Comparison of ENCODE assay signal across 16 cellular contexts in genomic region chr3:177069514-177070329, GRCh38.
A peak's percentile ranks its signal among the peaks of the same experiment; 100 is the strongest.
DNase-seq lines count a peak whose midpoint lies in the region; ATAC-seq and TF ChIP-seq lines count a peak whose summit lies in the region.
"Had no signal": no experiment of that assay in that cellular context is flagged by ENCODE, and none has a peak within 500 bp of the region (broad histone marks: within the 10 kb centered on the region; RNA-seq: fewer than 3 reads in every experiment).

No MANE protein-coding gene starts in this region.

- intact Hi-C loops in Calu3 (cut with micrococcal nuclease; ENCODE audit: unreplicated experiment) = no loop called here

- H3K36me3 Mint-ChIP-seq in Calu3 (ENCODE audit: insufficient read depth, unreplicated experiment) (no peaks in the 10 kb centered on the region), T-helper 17 cell (ENCODE audit: low read depth) (no peaks in the 10 kb centered on the region)
- peaks cover 4 to 16% (median 5%) of the 10 kb centered on the region in 3 donors for H3K36me3 Mint-ChIP-seq in CD8-positive, alpha-beta memory T cell

- no peaks in the 10 kb centered on the region for H3K27me3 Mint-ChIP-seq in Calu3 (ENCODE audit: unreplicated experiment)
- no peaks in the 10 kb centered on the region for H3K27me3 Mint-ChIP-seq in T-helper 17 cell
- H3K27me3 Mint-ChIP-seq in CD8-positive, alpha-beta memory T cell = no peaks in the 10 kb centered on the region
- H3K27me3 Mint-ChIP-seq: activated B cell treated with CpG ODN at 0.5 μM for 24 hours had no signal

- CTCF ChIA-PET in Calu3 (lab: Charles Lee) = interaction anchor here (0.6 to 0.9 kb wide), 2 partner anchors 130 to 289 kb away, joined by 3 to 4 read pairs; no protein-coding TSS in a partner anchor
- CTCF ChIA-PET in CD8-positive, alpha-beta memory T cell (lab: Charles Lee) = no interaction called here

- 0 out of 2 replicates have a peak overlapping the region, but pooled peaks have one; percentile 25 for H3K27ac ChIP-seq in ACC112 (ENCODE audit: low read depth, low read length)
- no peak overlapping the region for H3K27ac ChIP-seq in CD8-positive, alpha-beta memory T cell (ENCODE audit: low read depth, low read length)

- H3K4me1 Mint-ChIP-seq in Calu3 (ENCODE audit: low read depth, unreplicated experiment) (peaks cover 9% of the 10 kb centered on the region), T-helper 17 cell (peaks cover 34% of the 10 kb centered on the region)
- peaks cover 64 to 87% (median 82%) of the 10 kb centered on the region in 3 donors for H3K4me1 Mint-ChIP-seq in CD8-positive, alpha-beta memory T cell

- in situ Hi-C loops in GM13977 (cut with MboI; ENCODE audit: low pct_unique_long_range_greater_than_20kb, low sequenced_read_pairs, unreplicated experiment) = no loop called here

- peaks cover 14% of the 10 kb centered on the region for H3K4me1 ChIP-seq in ACC112 (ENCODE audit: control insufficient read depth, insufficient read depth, low read length, unreplicated experiment)
- peaks cover 20% of the 10 kb centered on the region for H3K4me1 ChIP-seq in CD8-positive, alpha-beta memory T cell (ENCODE audit: insufficient read depth, low read length)

- peak overlapping the region; percentile 32 for H3K27ac Mint-ChIP-seq in Calu3 (ENCODE audit: unreplicated experiment)
- peak overlapping the region; percentile 82 for H3K27ac Mint-ChIP-seq in T-helper 17 cell
- H3K27ac Mint-ChIP-seq in CD8-positive, alpha-beta memory T cell = peak overlapping the region in 3 of 8 donors; percentile 9 to 80 (median 35)
- H3K27ac Mint-ChIP-seq: activated B cell treated with CpG ODN at 0.5 μM for 24 hours had no signal

- POLR2A ChIA-PET in CD8-positive, alpha-beta memory T cell (lab: Charles Lee) = no interaction called here

- H3K36me3 ChIP-seq in ACC112 (ENCODE audit: insufficient read depth, low read length) = peaks cover 3% of the 10 kb centered on the region; the same call in 1 of the 2 replicates
- H3K36me3 ChIP-seq in CD8-positive, alpha-beta memory T cell (ENCODE audit: insufficient read depth, low read length) = no peaks in the 10 kb centered on the region

- H2AFZ ChIP-seq in ACC112 (ENCODE audit: low read length, unreplicated experiment) = no peak overlapping the region

- H3K9me3 Mint-ChIP-seq in Calu3 (ENCODE audit: low read depth, unreplicated experiment) = no peaks in the 10 kb centered on the region
- H3K9me3 Mint-ChIP-seq in CD8-positive, alpha-beta memory T cell = no peaks in the 10 kb centered on the region
- H3K9me3 Mint-ChIP-seq: activated B cell treated with CpG ODN at 0.5 μM for 24 hours, nephron had no signal

- TF ChIP-seq CTCF in Calu3 (IDR thresholded peaks at IDR 0.05; ENCODE audit: unreplicated experiment) (no peak), fibroblast of the aortic adventitia (IDR thresholded peaks at IDR 0.05; ENCODE audit: insufficient read depth, low read length) (no peak), GM13977 (IDR thresholded peaks at IDR 0.05; ENCODE audit: extremely low read depth, insufficient read depth, missing control alignments) (no peak)

- BruUV-seq in Calu3 (replicated peaks; lab: Mats Ljungman, UMichigan) = no TSS peak

- no peaks in the 10 kb centered on the region for H3K9me3 ChIP-seq in T-helper 17 cell (ENCODE audit: control insufficient read depth, low read length, poor library complexity, severe bottlenecking)
- no peaks in the 10 kb centered on the region for H3K9me3 ChIP-seq in CD8-positive, alpha-beta memory T cell (ENCODE audit: low read length)

- no peak for DNase-seq in Calu3
- no peak for DNase-seq in T-helper 17 cell
- DNase-seq in fibroblast of the aortic adventitia (ENCODE audit: low read depth) = peak; percentile 28
- no peak for DNase-seq in NCI-H524 (lab: John Stamatoyannopoulos, UW)
- DNase-seq in CD8-positive, alpha-beta memory T cell = no peak
- DNase-seq in GM13977 (ENCODE audit: low spot score) = no peak
- DNase-seq: activated B cell treated with CpG ODN at 0.5 μM for 24 hours; activated naive CD4-positive, alpha-beta T cell; NCI-H345; SHP77 treated with DMSO at 0.1 percent for 48 hours; stimulated activated CD4-positive, alpha-beta T cell treated with anti-CD3 and anti-CD28 coated beads, Interleukin-15, amount 100 ng/mL, for 24 hours; stimulated activated naive CD4-positive, alpha-beta T cell had no signal

- no peak overlapping the region for H3K4me3 ChIP-seq in ACC112 (ENCODE audit: low read depth, low read length)
- no peak overlapping the region for H3K4me3 ChIP-seq in fibroblast of the aortic adventitia (ENCODE audit: low read depth, low read length)
- no peak overlapping the region for H3K4me3 ChIP-seq in CD8-positive, alpha-beta memory T cell (ENCODE audit: low read length)
- H3K4me3 ChIP-seq: K562 had no signal

- H3K27me3 ChIP-seq in ACC112 (ENCODE audit: insufficient read depth, low read length) = no peaks in the 10 kb centered on the region
- no peaks in the 10 kb centered on the region for H3K27me3 ChIP-seq in CD8-positive, alpha-beta memory T cell (ENCODE audit: insufficient read depth, low read length, poor library complexity, severe bottlenecking)

- peaks cover 71% of the 10 kb centered on the region for H3K79me2 ChIP-seq in ACC112 (ENCODE audit: control insufficient read depth, insufficient read depth, low read length, unreplicated experiment)

- ATAC-seq in T-helper 17 cell (no peak), GM21717 (IDR thresholded peaks at IDR 0.05; ENCODE audit: unreplicated experiment) (no peak)
- ATAC-seq: K562 had no signal

- H3K4me3 Mint-ChIP-seq in Calu3 (ENCODE audit: low read depth, unreplicated experiment) (no peak overlapping the region), T-helper 17 cell (no peak overlapping the region)
- no peak overlapping the region for H3K4me3 Mint-ChIP-seq in CD8-positive, alpha-beta memory T cell
- H3K4me3 Mint-ChIP-seq: activated B cell treated with CpG ODN at 0.5 μM for 24 hours, nephron had no signal
